In genomic region chr21:38819051-38819718, GRCh38 we compare ENCODE assay signal across 19 cellular contexts. TPM values are rescaled to one million over a fixed set of nuclear protein-coding genes. Genes with fewer than 3 reads are reported as not detected.
DNase-seq lines count a peak whose midpoint lies in the region; ATAC-seq and TF ChIP-seq lines count a peak whose summit lies in the region.
"Had no signal": no experiment of that assay in that cellular context is flagged by ENCODE, and none has a peak within 500 bp of the region (broad histone marks: within the 10 kb centered on the region; RNA-seq: fewer than 3 reads in every experiment).

No MANE protein-coding gene starts in this region.

- no peak overlapping the region for H2BK5ac ChIP-seq in mesenchymal stem cell (ENCODE audit: low read depth, low read length, poor library complexity, severe bottlenecking)

- H2AFZ ChIP-seq in mesenchymal stem cell (ENCODE audit: low read depth, low read length), result no peak overlapping the region
- no peak overlapping the region for H2AFZ ChIP-seq in osteoblast (ENCODE audit: low read length)

- peaks cover 5% of the 10 kb centered on the region for H3K9me3 ChIP-seq in mesenchymal stem cell (ENCODE audit: control insufficient read depth, low read length)
- H3K9me3 ChIP-seq in thoracic aorta, result no peaks in the 10 kb centered on the region
- H3K9me3 ChIP-seq in osteoblast (ENCODE audit: low read depth, low read length), result no peaks in the 10 kb centered on the region
- H3K9me3 ChIP-seq: tibial nerve had no signal

- H3K4ac ChIP-seq in mesenchymal stem cell (ENCODE audit: low read depth in 1 of 2, low read length in 2 of 2), result peak overlapping the region; percentile 32 to 52

- peaks cover 87% of the 10 kb centered on the region for H3K36me3 Mint-ChIP-seq in HFFc6 (ENCODE audit: low read depth)

- no peaks in the 10 kb centered on the region for H4K20me1 ChIP-seq in osteoblast (ENCODE audit: insufficient read depth, low read length)

- no peaks in the 10 kb centered on the region for H3K27me3 ChIP-seq in mesenchymal stem cell (ENCODE audit: control insufficient read depth in 1 of 2, insufficient read depth in 1 of 2, low read length in 2 of 2)
- no peaks in the 10 kb centered on the region for H3K27me3 ChIP-seq in thoracic aorta (replicated peaks; ENCODE audit: insufficient read depth)
- no peaks in the 10 kb centered on the region for H3K27me3 ChIP-seq in osteoblast (ENCODE audit: insufficient read depth, low read length)
- H3K27me3 ChIP-seq: tibial nerve had no signal

- no peaks in the 10 kb centered on the region; the same call in 1 of the 2 replicates for H3K27me3 Mint-ChIP-seq in HFFc6 (ENCODE audit: insufficient read depth)
- H3K27me3 Mint-ChIP-seq: naive B cell had no signal

- H4K8ac ChIP-seq in mesenchymal stem cell (ENCODE audit: low read length), result peak overlapping the region; percentile 27

- H2BK120ac ChIP-seq in mesenchymal stem cell (ENCODE audit: low read depth, low read length), result no peak overlapping the region

- peaks cover 69% of the 10 kb centered on the region for H3K4me1 Mint-ChIP-seq in HFFc6 (ENCODE audit: low read depth)
- H3K4me1 Mint-ChIP-seq: naive B cell had no signal

- peak overlapping the region; percentile 90 for H2AK5ac ChIP-seq in mesenchymal stem cell (ENCODE audit: low read length, severe bottlenecking)

- H2BK15ac ChIP-seq in mesenchymal stem cell (ENCODE audit: low read depth, poor library complexity, severe bottlenecking), result no peak overlapping the region

- no peak for ATAC-seq in thoracic aorta (ENCODE audit: insufficient number of reproducible peaks, low FRiP score, low read depth)
- ATAC-seq in HG02678 (IDR thresholded peaks at IDR 0.05; ENCODE audit: unreplicated experiment), result no peak

- peak overlapping the region; percentile 25 to 64 for H3K18ac ChIP-seq in mesenchymal stem cell (ENCODE audit: low read depth in 1 of 2, low read length in 2 of 2)

- H3K27ac ChIP-seq in coronary artery, result peak overlapping the region; percentile 46 to 67
- peak overlapping the region; percentile 57 for H3K27ac ChIP-seq in mesenchymal stem cell (ENCODE audit: low read length, poor library complexity, severe bottlenecking)
- H3K27ac ChIP-seq in thoracic aorta, result peak overlapping the region; percentile 84 to 88
- H3K27ac ChIP-seq in osteoblast (ENCODE audit: low read depth, low read length), result no peak overlapping the region

- H3K4me1 ChIP-seq in mesenchymal stem cell (ENCODE audit: control insufficient read depth, insufficient read depth, low read depth, low read length) (peaks cover 13% of the 10 kb centered on the region), thoracic aorta (ENCODE audit: control insufficient read depth in 1 of 2, low read depth in 2 of 2) (peaks cover 40 to 75% of the 10 kb centered on the region in 2 donors), osteoblast (ENCODE audit: insufficient read depth, low read length) (peaks cover 19% of the 10 kb centered on the region)

- H3K27ac Mint-ChIP-seq in HFFc6, result peak overlapping the region; percentile 68
- H3K27ac Mint-ChIP-seq: activated naive CD4-positive, alpha-beta T cell treated with anti-CD3 and anti-CD28 coated beads for 36 hours; T-helper 2 cell treated with Interferon-gamma antibody and Interleukin-4, amounts not matched to agents 5 μg/mL and 100 μg/mL, for 36 hours had no signal

- H3K36me3 ChIP-seq in mesenchymal stem cell (ENCODE audit: control insufficient read depth in 1 of 2, insufficient read depth in 2 of 2, low read depth in 1 of 2, low read length in 2 of 2), result peaks cover 66 to 92% of the 10 kb centered on the region in 2 experiments
- peaks cover 84% of the 10 kb centered on the region for H3K36me3 ChIP-seq in thoracic aorta
- peaks cover 82% of the 10 kb centered on the region for H3K36me3 ChIP-seq in osteoblast (ENCODE audit: insufficient read depth, low read length)

- no peak overlapping the region for H3K4me3 Mint-ChIP-seq in HFFc6
- H3K4me3 Mint-ChIP-seq: activated naive CD4-positive, alpha-beta T cell treated with anti-CD3 and anti-CD28 coated beads for 36 hours; naive B cell; T-helper 2 cell treated with Interferon-gamma antibody and Interleukin-4, amounts not matched to agents 5 μg/mL and 100 μg/mL, for 36 hours had no signal

- DNase-seq in HFFc6, result no peak
- peak; percentile 46 for DNase-seq in coronary artery (ENCODE audit: low spot score)
- DNase-seq in mesenchymal stem cell, result no peak
- DNase-seq in thoracic aorta (ENCODE audit: low spot score), result no peak
- no peak for DNase-seq in osteoblast (ENCODE audit: insufficient read length, low spot score, missing footprints)
- no peak for DNase-seq in T-helper 9 cell
- no peak for DNase-seq in NCI-H1092 (lab: John Stamatoyannopoulos, UW)
- DNase-seq: activated CD4-positive, alpha-beta T cell treated with anti-CD3 and anti-CD28 coated beads for 4 hours; activated CD8-positive, alpha-beta memory T cell treated with anti-CD3 and anti-CD28 coated beads, Interleukin-2, amount 50 U/mL, for 48 hours; activated naive CD4-positive, alpha-beta T cell treated with anti-CD3 and anti-CD28 coated beads for 36 hours; DND-41; effector CD4-positive, alpha-beta T cell; naive B cell; NCI-H1092 treated with DMSO at 0.1 percent for 48 hours; SIG-M5; stimulated activated CD4-positive, alpha-beta T cell treated with anti-CD3 and anti-CD28 coated beads, Interleukin-1b, Interleukin-23, amount 100 ng/mL, for 48 hours had no signal

- no peaks in the 10 kb centered on the region for H3K9me3 Mint-ChIP-seq in HFFc6
- H3K9me3 Mint-ChIP-seq: activated naive CD4-positive, alpha-beta T cell treated with anti-CD3 and anti-CD28 coated beads for 36 hours; T-helper 2 cell treated with Interferon-gamma antibody and Interleukin-4, amounts not matched to agents 5 μg/mL and 100 μg/mL, for 36 hours had no signal

- H3K79me2 ChIP-seq in osteoblast (ENCODE audit: insufficient read depth, low read length), result no peaks in the 10 kb centered on the region

- peaks cover 28% of the 10 kb centered on the region for H3K79me1 ChIP-seq in mesenchymal stem cell (replicated peaks; ENCODE audit: low read length, poor library complexity, severe bottlenecking)

- H3K4me3 ChIP-seq in coronary artery (no peak overlapping the region), mesenchymal stem cell (ENCODE audit: insufficient read depth in 1 of 2, low read depth in 1 of 2, low read length in 2 of 2) (no peak overlapping the region), thoracic aorta (no peak overlapping the region), osteoblast (ENCODE audit: insufficient read depth, low read length) (no peak overlapping the region)
- H3K4me3 ChIP-seq: tibial nerve had no signal

- peak overlapping the region in 1 of 2 experiments; percentile 76 for H2BK12ac ChIP-seq in mesenchymal stem cell (ENCODE audit: low read length in 2 of 2)

- no peak overlapping the region for H3K4me2 ChIP-seq in mesenchymal stem cell (ENCODE audit: low read length, poor library complexity, severe bottlenecking)
- H3K4me2 ChIP-seq in osteoblast (ENCODE audit: insufficient read depth, low read length), result no peak overlapping the region

- 96% methylated on average over 13 of the region's 14 CpGs for WGBS in mesenchymal stem cell

- no peak overlapping the region for H3K14ac ChIP-seq in mesenchymal stem cell (ENCODE audit: low read length in 2 of 2)

- H3K23ac ChIP-seq in mesenchymal stem cell (ENCODE audit: low read length in 2 of 2), result no peak overlapping the region

- H4K91ac ChIP-seq in mesenchymal stem cell (ENCODE audit: low read length), result peak overlapping the region; percentile 75

- no peak overlapping the region for H3K9ac ChIP-seq in mesenchymal stem cell (ENCODE audit: low read length)

- TF ChIP-seq CTCF in HFFc6 (IDR thresholded peaks at IDR 0.05), result no peak
- no peak for TF ChIP-seq CTCF in coronary artery (IDR thresholded peaks at IDR 0.05)
- TF ChIP-seq CTCF in thoracic aorta (IDR thresholded peaks at IDR 0.05), result no peak
- TF ChIP-seq CTCF in osteoblast (IDR thresholded peaks at IDR 0.05; ENCODE audit: extremely low read depth, low read depth, low read length), result no peak

RNA-seq across cellular contexts. Expression of gene ETS2, which starts 13.5 kb away (rescaled TPM):
- total RNA-seq in HFFc6 (2021; fragmentation: NEBNext Ultra II Directional; extraction: Animal tissue kit (Norgen Biotek cat#: 25700)), result 10 to 100 TPM; 23.2 to 33.3 (median 29.0) TPM
- 85.3 TPM for polyA plus RNA-seq in mesenchymal stem cell (2013, experiment 1 of 2)
- polyA plus RNA-seq in mesenchymal stem cell (2013, experiment 2 of 2), result 83.5 TPM
- total RNA-seq in thoracic aorta (100 to 1,000 TPM; 120 to 226 TPM), osteoblast (2.7 and 4.0 TPM in 2 replicates)
